12 cellular contexts compared by ENCODE assay signal in genomic region chr1:234769284-234769998, GRCh38.
DNase-seq lines count a peak whose midpoint lies in the region; ATAC-seq and TF ChIP-seq lines count a peak whose summit lies in the region.
"Had no signal": no experiment of that assay in that cellular context is flagged by ENCODE, and none has a peak within 500 bp of the region (broad histone marks: within the 10 kb centered on the region; RNA-seq: fewer than 3 reads in every experiment).

No MANE protein-coding gene starts in this region.

- peaks cover 63% of the 10 kb centered on the region for H3K4me1 Mint-ChIP-seq in activated CD8-positive, alpha-beta T cell treated with anti-CD3 and anti-CD28 coated beads, Interleukin-2, amount 10 ng/mL, durations not matched to agents 7 days and 5 days (ENCODE audit: low read depth)
- peaks cover 32% of the 10 kb centered on the region for H3K4me1 Mint-ChIP-seq in memory B cell

- TF ChIP-seq CTCF in right atrium auricular region (IDR thresholded peaks at IDR 0.05): no peak
- TF ChIP-seq CTCF in left ventricle myocardium inferior (IDR thresholded peaks at IDR 0.05; ENCODE audit: borderline replicate concordance): no peak
- TF ChIP-seq CTCF in spleen (IDR thresholded peaks at IDR 0.05 in 8 of 11, conservative IDR thresholded peaks at IDR 0.05 in 3 of 11): no peak

- H3K4me3 ChIP-seq in right atrium auricular region (no peak overlapping the region), left ventricle myocardium inferior (no peak overlapping the region), spleen (no peak overlapping the region)
- H3K4me3 ChIP-seq: tibial nerve had no signal

- intact Hi-C loops in left ventricle myocardium inferior (cut with micrococcal nuclease) (no loop called here), spleen (cut with DNase I; ENCODE audit: low total_unique reads) (no loop called here)

- no peak for TF ChIP-seq POLR2A in spleen (IDR thresholded peaks at IDR 0.05)

- ATAC-seq in activated CD8-positive, alpha-beta T cell treated with anti-CD3 and anti-CD28 coated beads, Interleukin-2, amount 10 ng/mL, durations not matched to agents 7 days and 5 days: no peak
- no peak for ATAC-seq in memory B cell (ENCODE audit: low read depth)
- ATAC-seq: WTC11 had no signal

- CTCF ChIA-PET in activated CD8-positive, alpha-beta T cell treated with anti-CD3 and anti-CD28 coated beads, Interleukin-2, amount 10 ng/mL, durations not matched to agents 7 days and 5 days (lab: Charles Lee): interaction anchor here (1.0 to 1.6 kb wide), 5 partner anchors 24 to 201 kb away, joined by 3 to 4 read pairs (median 3); no protein-coding TSS in a partner anchor

- H3K27ac ChIP-seq in right atrium auricular region: no peak overlapping the region
- no peak overlapping the region for H3K27ac ChIP-seq in left ventricle myocardium inferior (replicated peaks)
- H3K27ac ChIP-seq in spleen: peak overlapping the region in 1 of 8 donors; percentile 53
- H3K27ac ChIP-seq: parathyroid adenoma, tibial nerve had no signal

- DNase-seq in right atrium auricular region (ENCODE audit: low spot score) (peak; percentile 18), left ventricle myocardium inferior (no peak), memory B cell (ENCODE audit: low spot score in 2 of 2) (no peak), ureter (ENCODE audit: low spot score) (peak; percentile 26), spleen (no peak), NCI-H524 (lab: John Stamatoyannopoulos, UW) (no peak)
- no peak for DNase-seq in activated CD8-positive, alpha-beta T cell treated with anti-CD3 and anti-CD28 coated beads, Interleukin-2, amount 10 ng/mL, durations not matched to agents 7 days and 5 days
- no peak for DNase-seq in stimulated activated naive CD4-positive, alpha-beta T cell (lab: John Stamatoyannopoulos, UW)
- DNase-seq: NCI-H2171 treated with DMSO at 0.1 percent for 48 hours had no signal

- no peaks in the 10 kb centered on the region for H3K27me3 Mint-ChIP-seq in activated CD8-positive, alpha-beta T cell treated with anti-CD3 and anti-CD28 coated beads, Interleukin-2, amount 10 ng/mL, durations not matched to agents 7 days and 5 days (ENCODE audit: low read depth)
- no peaks in the 10 kb centered on the region for H3K27me3 Mint-ChIP-seq in memory B cell

- H3K27me3 ChIP-seq in right atrium auricular region: no peaks in the 10 kb centered on the region
- no peaks in the 10 kb centered on the region for H3K27me3 ChIP-seq in left ventricle myocardium inferior (ENCODE audit: low read depth)
- no peaks in the 10 kb centered on the region for H3K27me3 ChIP-seq in spleen (replicated peaks in 1 of 7)
- H3K27me3 ChIP-seq: tibial nerve had no signal

- WGBS in spleen, 5 donors: 88 to 94% (median 92%) methylated on average over 13 of the region's 13 CpGs

- H3K9me3 ChIP-seq in right atrium auricular region (no peaks in the 10 kb centered on the region), left ventricle myocardium inferior (replicated peaks) (no peaks in the 10 kb centered on the region), spleen (no peaks in the 10 kb centered on the region)
- H3K9me3 ChIP-seq: tibial nerve had no signal

- H3K36me3 ChIP-seq in right atrium auricular region (no peaks in the 10 kb centered on the region), left ventricle myocardium inferior (no peaks in the 10 kb centered on the region), spleen (no peaks in the 10 kb centered on the region)
- H3K36me3 ChIP-seq: tibial nerve had no signal

- H3K27ac Mint-ChIP-seq in activated CD8-positive, alpha-beta T cell treated with anti-CD3 and anti-CD28 coated beads, Interleukin-2, amount 10 ng/mL, durations not matched to agents 7 days and 5 days: peak overlapping the region; percentile 58
- H3K27ac Mint-ChIP-seq in memory B cell: peak overlapping the region; percentile 26
- H3K27ac Mint-ChIP-seq: WTC11 had no signal

- H3K4me1 ChIP-seq in right atrium auricular region: peaks cover 0 to 9% of the 10 kb centered on the region in 2 donors
- H3K4me1 ChIP-seq in left ventricle myocardium inferior: peaks cover 14% of the 10 kb centered on the region
- peaks cover 12 to 64% (median 50%) of the 10 kb centered on the region in 6 donors for H3K4me1 ChIP-seq in spleen
- H3K4me1 ChIP-seq: parathyroid adenoma had no signal

- H3K9me3 Mint-ChIP-seq in activated CD8-positive, alpha-beta T cell treated with anti-CD3 and anti-CD28 coated beads, Interleukin-2, amount 10 ng/mL, durations not matched to agents 7 days and 5 days (ENCODE audit: insufficient read depth): no peaks in the 10 kb centered on the region
- peaks cover 2% of the 10 kb centered on the region for H3K9me3 Mint-ChIP-seq in memory B cell
- H3K9me3 Mint-ChIP-seq: WTC11 had no signal

- POLR2A ChIA-PET in activated CD8-positive, alpha-beta T cell treated with anti-CD3 and anti-CD28 coated beads, Interleukin-2, amount 10 ng/mL, durations not matched to agents 7 days and 5 days (lab: Charles Lee): interaction anchor here (1.1 kb wide), 1 partner anchor 73 kb away, joined by 3 read pairs; no protein-coding TSS in a partner anchor

- no peak overlapping the region for H3K4me3 Mint-ChIP-seq in activated CD8-positive, alpha-beta T cell treated with anti-CD3 and anti-CD28 coated beads, Interleukin-2, amount 10 ng/mL, durations not matched to agents 7 days and 5 days
- peak overlapping the region; percentile 1 for H3K4me3 Mint-ChIP-seq in memory B cell
- H3K4me3 Mint-ChIP-seq: WTC11 had no signal

- H3K36me3 Mint-ChIP-seq in activated CD8-positive, alpha-beta T cell treated with anti-CD3 and anti-CD28 coated beads, Interleukin-2, amount 10 ng/mL, durations not matched to agents 7 days and 5 days (ENCODE audit: low read depth): peaks cover 2% of the 10 kb centered on the region
- H3K36me3 Mint-ChIP-seq in memory B cell: peaks cover 2% of the 10 kb centered on the region

Comparison
In these comparisons a context has a peak if more than half of its experiments do, and no peak if none do; other contexts are left out.
1. DNase-seq: peak in right atrium auricular region (single experiment) and ureter (single experiment); none in left ventricle myocardium inferior (single experiment), activated CD8-positive, alpha-beta T cell treated with anti-CD3 and anti-CD28 coated beads, Interleukin-2, amount 10 ng/mL, durations not matched to agents 7 days and 5 days (single experiment), memory B cell (0 of 2), spleen (single experiment), stimulated activated naive CD4-positive, alpha-beta T cell (0 of 6) and NCI-H524 (0 of 2).